In genomic region chr10:71623098-71623985, GRCh38 we compare ENCODE assay signal across 8 cellular contexts.
DNase-seq lines count a peak whose midpoint lies in the region; ATAC-seq and TF ChIP-seq lines count a peak whose summit lies in the region.
"Had no signal": no experiment of that assay in that cellular context is flagged by ENCODE, and none has a peak within 500 bp of the region (broad histone marks: within the 10 kb centered on the region; RNA-seq: fewer than 3 reads in every experiment).

No MANE protein-coding gene starts in this region.

- RAD21 ChIA-PET in HCT116 (lab: Charles Lee; ENCODE audit: low non-redundant PET in 1 of 2, low total read pairs in 2 of 2, uncharacterized antibody in 2 of 2, unreplicated experiment in 2 of 2): interaction anchor here in 1 of 2 experiments (0.5 kb wide), 1 partner anchor 14 kb away, joined by 3 read pairs; no protein-coding TSS in a partner anchor

- WGBS in prostate gland: 60% methylated on average over 11 of the region's 11 CpGs

- H3K36me3 Mint-ChIP-seq in stimulated activated naive B cell treated with anti-CD40 and anti-IgM and Interleukin-4, amounts not matched to agents 10 μg/mL and 1 μg/mL and 100 μg/mL, for 72 hours: no peaks in the 10 kb centered on the region

- H3K27me3 ChIP-seq in HCT116 (ENCODE audit: insufficient read depth, low read length) (no peaks in the 10 kb centered on the region), prostate gland (replicated peaks; ENCODE audit: insufficient read depth) (no peaks in the 10 kb centered on the region)

- H3K36me3 ChIP-seq in HCT116 (ENCODE audit: control insufficient read depth in 1 of 2, insufficient read depth in 2 of 2, low read length in 2 of 2) (no peaks in the 10 kb centered on the region), prostate gland (no peaks in the 10 kb centered on the region)

- CTCF ChIA-PET in HCT116 (lab: Charles Lee) (interaction anchor here (0.6 to 2.1 kb wide), 7 partner anchors 14 to 306 kb away, joined by 3 to 7 read pairs (median 4); no protein-coding TSS in a partner anchor), RWPE1 (lab: Yijun Ruan, JAX) (interaction anchor here (0.6 to 2.0 kb wide), 8 partner anchors 11 to 305 kb away, joined by 3 to 12 read pairs (median 4); partner anchors contain the start of gene SLC29A3)

- intact Hi-C loops in HCT116 (cut with micrococcal nuclease) (loop anchor here (5.0 kb wide), 2 partner anchors 241 to 306 kb away; partner anchors contain the start of gene SLC29A3), prostate gland (cut with DNase I) (no loop called here)

- H4K20me1 ChIP-seq in HCT116 (ENCODE audit: insufficient read depth): no peaks in the 10 kb centered on the region

- no peak overlapping the region for H2AFZ ChIP-seq in HCT116 (ENCODE audit: low read depth, low read length, poor library complexity, severe bottlenecking)

- H3K4me3 Mint-ChIP-seq in stimulated activated naive B cell treated with anti-CD40 and anti-IgM and Interleukin-4, amounts not matched to agents 10 μg/mL and 1 μg/mL and 100 μg/mL, for 72 hours: no peak overlapping the region
- H3K4me3 Mint-ChIP-seq: stimulated activated naive CD8-positive, alpha-beta T cell treated with anti-CD3 and anti-CD28 coated beads, Interleukin-15, Interleukin-2, amounts not matched to agents 100 ng/mL and 50 ng/mL, for 24 hours had no signal

- no TSS peak for BruUV-seq in HCT116 (replicated peaks; lab: Mats Ljungman, UMichigan)

- no peak overlapping the region for H3K9ac ChIP-seq in HCT116 (ENCODE audit: low read length)

- no peak for DNase-seq in HCT116 (ENCODE audit: low read depth, low spot score)
- peak; percentile 40 for DNase-seq in RWPE1 (ENCODE audit: low spot score)
- peak; percentile 33 for DNase-seq in glomerular visceral epithelial cell (ENCODE audit: extremely low spot score)
- no peak for DNase-seq in stimulated activated naive B cell treated with anti-CD40 and anti-IgM and Interleukin-4, amounts not matched to agents 10 μg/mL and 1 μg/mL and 100 μg/mL, for 72 hours
- DNase-seq in cerebellum (ENCODE audit: low spot score): no peak
- no peak for DNase-seq in prostate gland (ENCODE audit: low spot score)

- ATAC-seq in HCT116: peak; percentile 78
- no peak for ATAC-seq in stimulated activated naive B cell treated with anti-CD40 and anti-IgM and Interleukin-4, amounts not matched to agents 10 μg/mL and 1 μg/mL and 100 μg/mL, for 72 hours (replicated peaks)
- no peak for ATAC-seq in HG03460 (IDR thresholded peaks at IDR 0.05; ENCODE audit: unreplicated experiment)

- POLR2A ChIA-PET in HCT116 (lab: Charles Lee): interaction anchor here (1.4 kb wide), 1 partner anchor 23 kb away, joined by 3 read pairs; no protein-coding TSS in a partner anchor
- POLR2A ChIA-PET in RWPE1 (lab: Yijun Ruan, JAX; ENCODE audit: low non-redundant PET): no interaction called here

- H3K4me1 Mint-ChIP-seq in stimulated activated naive B cell treated with anti-CD40 and anti-IgM and Interleukin-4, amounts not matched to agents 10 μg/mL and 1 μg/mL and 100 μg/mL, for 72 hours: peaks cover 0 to 7% of the 10 kb centered on the region in 2 donors

- H3K4me2 ChIP-seq in HCT116 (ENCODE audit: low read length): peak overlapping the region; percentile 83

- H3K27ac Mint-ChIP-seq in stimulated activated naive B cell treated with anti-CD40 and anti-IgM and Interleukin-4, amounts not matched to agents 10 μg/mL and 1 μg/mL and 100 μg/mL, for 72 hours: peak overlapping the region; percentile 44
- H3K27ac Mint-ChIP-seq: stimulated activated naive CD8-positive, alpha-beta T cell treated with anti-CD3 and anti-CD28 coated beads, Interleukin-15, Interleukin-2, amounts not matched to agents 100 ng/mL and 50 ng/mL, for 24 hours had no signal

- H3K9me3 ChIP-seq in HCT116 (ENCODE audit: control insufficient read depth in 1 of 2, insufficient read depth in 1 of 2, low read depth in 1 of 2, low read length in 2 of 2): no peaks in the 10 kb centered on the region
- no peaks in the 10 kb centered on the region for H3K9me3 ChIP-seq in prostate gland

- peak; percentile 40 for TF ChIP-seq RAD21 in HCT116 (IDR thresholded peaks at IDR 0.05; ENCODE audit: low read depth)

- no peaks in the 10 kb centered on the region for H3K9me2 ChIP-seq in HCT116 (ENCODE audit: insufficient read depth)

- H3K79me2 ChIP-seq in HCT116 (ENCODE audit: insufficient read depth, low read length): no peaks in the 10 kb centered on the region

- no peak overlapping the region for H3K4me3 ChIP-seq in HCT116 (replicated peaks in 1 of 2; ENCODE audit: low read depth in 1 of 2, low read length in 2 of 2)
- no peak overlapping the region for H3K4me3 ChIP-seq in prostate gland

- TF ChIP-seq CTCF in HCT116 (IDR thresholded peaks at IDR 0.05 in 2 of 3, conservative IDR thresholded peaks at IDR 0.05 in 1 of 3; ENCODE audit: borderline replicate concordance in 1 of 3, insufficient read depth in 1 of 3, low read depth in 2 of 3, low read length in 2 of 3) (peak in 2 of 3 experiments; percentile 27 to 33; a peak in 3 of 6 replicates), RWPE1 (conservative IDR thresholded peaks at IDR 0.05; ENCODE audit: low read depth) (no peak), prostate gland (IDR thresholded peaks at IDR 0.05) (peak in 1 of 4 experiments; percentile 30)

- H3K4me1 ChIP-seq in HCT116 (ENCODE audit: control insufficient read depth in 1 of 2, insufficient read depth in 2 of 2, low read length in 2 of 2) (peaks cover 23 to 28% of the 10 kb centered on the region in 2 experiments), prostate gland (replicated peaks) (no peaks in the 10 kb centered on the region)

- peaks cover 7 to 9% of the 10 kb centered on the region in 2 donors for H3K27me3 Mint-ChIP-seq in stimulated activated naive B cell treated with anti-CD40 and anti-IgM and Interleukin-4, amounts not matched to agents 10 μg/mL and 1 μg/mL and 100 μg/mL, for 72 hours
- H3K27me3 Mint-ChIP-seq: stimulated activated naive CD8-positive, alpha-beta T cell treated with anti-CD3 and anti-CD28 coated beads, Interleukin-15, Interleukin-2, amounts not matched to agents 100 ng/mL and 50 ng/mL, for 24 hours had no signal

- no peaks in the 10 kb centered on the region for H3K9me3 Mint-ChIP-seq in stimulated activated naive B cell treated with anti-CD40 and anti-IgM and Interleukin-4, amounts not matched to agents 10 μg/mL and 1 μg/mL and 100 μg/mL, for 72 hours
- H3K9me3 Mint-ChIP-seq: stimulated activated naive CD8-positive, alpha-beta T cell treated with anti-CD3 and anti-CD28 coated beads, Interleukin-15, Interleukin-2, amounts not matched to agents 100 ng/mL and 50 ng/mL, for 24 hours had no signal

- TF ChIP-seq POLR2A in HCT116 (IDR thresholded peaks at IDR 0.05; ENCODE audit: borderline replicate concordance, extremely low read depth, insufficient read depth, insufficient read length): no peak
- no peak for TF ChIP-seq POLR2A in prostate gland (IDR thresholded peaks at IDR 0.05)

- H3K27ac ChIP-seq in HCT116 (ENCODE audit: low read depth, low read length): no peak overlapping the region
- H3K27ac ChIP-seq in RWPE1: no peak overlapping the region
- no peak overlapping the region for H3K27ac ChIP-seq in prostate gland

TF ChIP-seq in HCT116, 20 proteins besides CTCF, POLR2A, EP300 and RAD21:
- TF ChIP-seq POLR2AphosphoS5 (IDR thresholded peaks at IDR 0.05; ENCODE audit: low read depth, low read length) (no peak), YY1 (IDR thresholded peaks at IDR 0.05; ENCODE audit: extremely low read depth, insufficient replicate concordance, low read depth, low read length) (no peak), JUND (IDR thresholded peaks at IDR 0.05) (no peak), ZNF274 (IDR thresholded peaks at IDR 0.05; ENCODE audit: low read depth, low read length) (no peak)
TF ChIP-seq in HCT116: peak in this region for 0.

Comparison
In these comparisons a context has a peak if more than half of its experiments do, and no peak if none do; other contexts are left out.
1. DNase-seq: peak in RWPE1 (single experiment) and glomerular visceral epithelial cell (single experiment); none in HCT116 (single experiment), stimulated activated naive B cell treated with anti-CD40 and anti-IgM and Interleukin-4, amounts not matched to agents 10 μg/mL and 1 μg/mL and 100 μg/mL, for 72 hours (single experiment), cerebellum (single experiment) and prostate gland (single experiment).